In genomic region chr6:13743736-13744127, GRCh38 we compare ENCODE assay signal across 10 cellular contexts.
"Had no signal": no experiment of that assay in that cellular context is flagged by ENCODE, and none has a peak within 500 bp of the region (broad histone marks: within the 10 kb centered on the region; RNA-seq: fewer than 3 reads in every experiment).

No MANE protein-coding gene starts in this region.

- H3K4me2 ChIP-seq: KMS-11 had no signal

- H2AFZ ChIP-seq: GM23248 had no signal

- H3K9me3 ChIP-seq: HAP-1 had no signal

- ATAC-seq: HCT116 had no signal

- H3K36me3 ChIP-seq: HAP-1 had no signal

- H3K4me1 ChIP-seq: HAP-1 had no signal

- DNase-seq: GM23248, GOT3, H7, HFFc6, IMR-90, KBM-7 had no signal

- H3K9ac ChIP-seq: GM23248, KMS-11 had no signal

- H3K4me3 Mint-ChIP-seq: HFFc6 had no signal

- H3K27ac ChIP-seq: GM23248, HL-60, KMS-11 had no signal

- H3K4me3 ChIP-seq: GM23248, HAP-1 had no signal

- H3K27ac Mint-ChIP-seq: HFFc6 had no signal
